Comparison of ENCODE assay signal across 8 cellular contexts in genomic region chr1:75725256-75725655, GRCh38. TPM values are rescaled to one million over a fixed set of nuclear protein-coding genes. Genes with fewer than 3 reads are reported as not detected.
DNase-seq lines count a peak whose midpoint lies in the region; ATAC-seq, FAIRE-seq and TF ChIP-seq lines count a peak whose summit lies in the region.

No MANE protein-coding gene starts in this region.

- ATAC-seq in aorta (ENCODE audit: low FRiP score): no peak

- no peak overlapping the region for H2BK5ac ChIP-seq in mesendoderm (ENCODE audit: low read length)

- H3K27me3 ChIP-seq in breast epithelium (no peaks in the 10 kb centered on the region), mesendoderm (ENCODE audit: insufficient read depth, low read length, poor library complexity) (no peaks in the 10 kb centered on the region), aorta (ENCODE audit: control insufficient read depth in 1 of 2, insufficient read depth in 2 of 2, low read length in 1 of 2) (no peaks in the 10 kb centered on the region), small intestine (ENCODE audit: control insufficient read depth in 2 of 2, insufficient read depth in 2 of 2, low read length in 2 of 2) (no peaks in the 10 kb centered on the region)

- peaks cover 14% of the 10 kb centered on the region for H3K79me2 ChIP-seq in mesendoderm (ENCODE audit: control insufficient read depth, insufficient read depth, low read length)

- no peak overlapping the region for H2BK120ac ChIP-seq in mesendoderm (ENCODE audit: low read depth, low read length)

- peak overlapping the region; percentile 29 for H3K56ac ChIP-seq in mesendoderm (ENCODE audit: low read length)

- no peak for TF ChIP-seq POLR2A in breast epithelium (IDR thresholded peaks at IDR 0.05)

- intact Hi-C loops in breast epithelium (cut with DNase I; ENCODE audit: low total_unique reads) (no loop called here), aorta (cut with DNase I) (no loop called here)

- H2BK15ac ChIP-seq in mesendoderm (replicated peaks; ENCODE audit: low read depth): no peak overlapping the region

- H3K4ac ChIP-seq in mesendoderm (ENCODE audit: low read depth, low read length): no peak overlapping the region

- H3K9ac ChIP-seq in mesendoderm (ENCODE audit: low read length): peak overlapping the region; percentile 14

- no peak overlapping the region for H4K8ac ChIP-seq in mesendoderm (ENCODE audit: low read depth, low read length)

- H4K5ac ChIP-seq in mesendoderm (ENCODE audit: low read length): no peak overlapping the region

- H3K4me3 ChIP-seq in AG10803 (ENCODE audit: low read length) (peak overlapping the region; percentile 83), breast epithelium (peak overlapping the region; percentile 78 to 93 (median 87)), mesendoderm (ENCODE audit: low read length) (no peak overlapping the region), aorta (ENCODE audit: low read length in 2 of 2) (peak overlapping the region; percentile 56 to 62), small intestine (ENCODE audit: low read depth in 1 of 2, low read length in 2 of 2) (peak overlapping the region in 1 of 2 donors; percentile 73)

- no peak for FAIRE-seq in small intestine (lab: Jason Lieb, UNC)

- H3K9me3 ChIP-seq in KOPT-K1 (ENCODE audit: insufficient read depth, low read length, poor library complexity, severe bottlenecking): no peaks in the 10 kb centered on the region
- no peaks in the 10 kb centered on the region for H3K9me3 ChIP-seq in breast epithelium
- no peaks in the 10 kb centered on the region for H3K9me3 ChIP-seq in aorta (ENCODE audit: control insufficient read depth, low read length)
- H3K9me3 ChIP-seq in small intestine (ENCODE audit: control insufficient read depth, low read depth): no peaks in the 10 kb centered on the region

- peak overlapping the region; percentile 96 for H3K27ac ChIP-seq in KOPT-K1 (ENCODE audit: low read depth, low read length, poor library complexity, severe bottlenecking)
- H3K27ac ChIP-seq in breast epithelium: peak overlapping the region; percentile 22 to 91
- H3K27ac ChIP-seq in mesendoderm (ENCODE audit: low read depth, low read length): no peak overlapping the region
- H3K27ac ChIP-seq in aorta (ENCODE audit: low read depth in 1 of 2, low read length in 2 of 2): peak overlapping the region in 1 of 2 donors; percentile 19
- H3K27ac ChIP-seq in small intestine (ENCODE audit: low read depth in 1 of 2, low read length in 1 of 2): peak overlapping the region in 1 of 2 donors; percentile 55

- no peak for TF ChIP-seq CTCF in AG10803 (conservative IDR thresholded peaks at IDR 0.05; ENCODE audit: low read length)
- no peak for TF ChIP-seq CTCF in breast epithelium (IDR thresholded peaks at IDR 0.05)

- H3K18ac ChIP-seq in mesendoderm (ENCODE audit: low read length): no peak overlapping the region

- H3K36me3 ChIP-seq in KOPT-K1 (ENCODE audit: insufficient read depth, low read length): peaks cover 17% of the 10 kb centered on the region
- no peaks in the 10 kb centered on the region for H3K36me3 ChIP-seq in breast epithelium
- no peaks in the 10 kb centered on the region for H3K36me3 ChIP-seq in mesendoderm (ENCODE audit: control insufficient read depth, insufficient read depth, low read length)
- no peaks in the 10 kb centered on the region for H3K36me3 ChIP-seq in aorta (ENCODE audit: control insufficient read depth in 1 of 2, insufficient read depth in 2 of 2, low read length in 1 of 2)
- H3K36me3 ChIP-seq in small intestine (ENCODE audit: control insufficient read depth in 2 of 2, insufficient read depth in 2 of 2, low read length in 2 of 2): no peaks in the 10 kb centered on the region

- H3K4me1 ChIP-seq in breast epithelium (no peaks in the 10 kb centered on the region), mesendoderm (ENCODE audit: control insufficient read depth, low read depth, low read length) (no peaks in the 10 kb centered on the region), aorta (ENCODE audit: control insufficient read depth in 1 of 2, insufficient read depth in 2 of 2, low read length in 2 of 2) (peaks cover 0 to 2% of the 10 kb centered on the region in 2 donors), small intestine (ENCODE audit: control insufficient read depth in 2 of 2, insufficient read depth in 1 of 2, low read depth in 1 of 2, low read length in 1 of 2) (peaks cover 0 to 9% of the 10 kb centered on the region in 2 donors)

- DNase-seq in AG10803 (ENCODE audit: low read depth): peak; percentile 35
- DNase-seq in breast epithelium (ENCODE audit: low spot score in 2 of 2): no peak
- no peak for DNase-seq in mesendoderm
- DNase-seq in aorta: no peak
- DNase-seq in small intestine: no peak
- DNase-seq in GOT3 (lab: John Stamatoyannopoulos, UW): no peak
- no peak for DNase-seq in mesenteric fat pad (ENCODE audit: low spot score)

- no CpG with 5 or more reads among the region's 1 CpG for WGBS in mesendoderm (ENCODE audit: extremely low coverage, insufficient coverage, low lambda C conversion rate)
- WGBS in aorta, 2 donors: 0 to 2% methylated on average over 1 of the region's 1 CpG
- WGBS in small intestine, 3 donors: 0 to 6% (median 3%) methylated on average over 1 of the region's 1 CpG

- peaks cover 7% of the 10 kb centered on the region for H3K79me1 ChIP-seq in mesendoderm (ENCODE audit: low read length)

- no peak overlapping the region for H2AK5ac ChIP-seq in mesendoderm (ENCODE audit: low read length)

- no peak overlapping the region for H3K23ac ChIP-seq in mesendoderm (ENCODE audit: low read length)

- H3K4me2 ChIP-seq in mesendoderm (ENCODE audit: low read length): peak overlapping the region; percentile 6

RNA-seq across cellular contexts. Expression of gene ACADM, which starts 0.7 kb away (rescaled TPM):
- total RNA-seq in breast epithelium: 10 to 100 TPM; 46.7 to 62.9 (median 50.5) TPM
- 28.4 TPM for polyA plus RNA-seq in mesendoderm (2013, experiment 1 of 2)
- polyA plus RNA-seq in mesendoderm (2013, experiment 2 of 2): 27.9 TPM
- 10 to 100 TPM; 39.8 to 41.1 TPM for total RNA-seq in aorta
- polyA plus RNA-seq in aorta: 10 to 100 TPM; 37.8 to 71.9 TPM
- 100 to 1,000 TPM in 2 of 3 donors, 10 to 100 TPM in 1; 22.5 to 188 (median 103) TPM for polyA plus RNA-seq in small intestine
- 41.9 TPM for total RNA-seq in mesenteric fat pad
